32 cellular contexts compared by ENCODE assay signal in the genomic region with DNA sequence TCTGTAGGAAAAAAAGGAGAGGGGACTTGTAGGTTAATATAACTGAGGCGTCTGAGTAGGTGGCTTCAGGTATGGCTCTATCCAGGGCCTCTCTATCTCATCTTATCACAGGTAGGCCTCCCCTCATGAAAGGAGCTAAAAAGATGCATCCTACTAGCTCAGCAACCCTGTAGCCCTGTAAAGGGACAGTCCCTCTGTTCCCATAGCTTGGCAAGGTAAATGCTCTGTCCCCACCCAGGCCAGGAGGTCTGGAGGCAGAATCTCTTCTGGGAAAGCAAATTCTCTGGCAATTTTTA.
A peak's percentile ranks its signal among the peaks of the same experiment; 100 is the strongest.
DNase-seq lines count a peak whose midpoint lies in the region; ATAC-seq, FAIRE-seq and TF ChIP-seq lines count a peak whose summit lies in the region.
"Had no signal": no experiment of that assay in that cellular context is flagged by ENCODE, and none has a peak within 500 bp of the region (broad histone marks: within the 10 kb centered on the region; RNA-seq: fewer than 3 reads in every experiment).

No MANE protein-coding gene starts in this region.

- no peak overlapping the region for H3K4me3 ChIP-seq in breast epithelium
- no peak overlapping the region for H3K4me3 ChIP-seq in astrocyte (ENCODE audit: insufficient read depth, low read depth, low read length)
- no peak overlapping the region for H3K4me3 ChIP-seq in neutrophil (ENCODE audit: low read depth in 1 of 2, low read length in 1 of 2)
- H3K4me3 ChIP-seq in vagina = no peak overlapping the region
- H3K4me3 ChIP-seq: A549, ascending aorta, left ventricle myocardium inferior, pancreas, right atrium auricular region had no signal

- DNase-seq in breast epithelium (ENCODE audit: low spot score in 2 of 2) (no peak), MCF 10A (ENCODE audit: unreplicated experiment) (no peak), astrocyte (ENCODE audit: low read depth) (no peak), vagina (ENCODE audit: extremely low spot score in 2 of 2) (no peak), KG1 (lab: John Stamatoyannopoulos, UW) (no peak)
- DNase-seq: activated CD4-positive, alpha-beta T cell treated with anti-CD3 and anti-CD28 coated beads, Interleukin-2, amount 50 U/mL, for 4 hours; activated CD8-positive, alpha-beta memory T cell treated with anti-CD3 and anti-CD28 coated beads, Interleukin-2, amount 50 U/mL, for 48 hours; central memory CD4-positive, alpha-beta T cell; COR-L47; dermis blood vessel endothelial cell; DMS53; MM.1S; naive B cell; NCI-H2029; NCI-H526; NK-92 treated with Interleukin-12 subunit alpha and Interleukin-12 subunit beta, amount 100 ng/mL, for 24 hours; PC-3; SIG-M5; stimulated activated CD4-positive, alpha-beta T cell treated with anti-CD3 and anti-CD28 coated beads, Interleukin-12 subunit alpha, Interleukin-12 subunit beta, amount 100 ng/mL, for 4 hours; stimulated activated CD4-positive, alpha-beta T cell treated with anti-CD3 and anti-CD28 coated beads, Interleukin-4, amount 100 ng/mL, for 1 hour had no signal

- H3K9me3 Mint-ChIP-seq in MCF 10A (ENCODE audit: unreplicated experiment) (no peaks in the 10 kb centered on the region), astrocyte (ENCODE audit: unreplicated experiment) (no peaks in the 10 kb centered on the region)
- H3K9me3 Mint-ChIP-seq: activated T-helper 2 cell treated with anti-CD3 and anti-CD28 coated beads, Interferon-gamma antibody, Interleukin-2, Interleukin-4, amounts not matched to agents 10 μg/mL and 5 μg/mL and 100 μg/mL, durations not matched to agents 14 hours and 24 hours and 36 hours; naive B cell had no signal

- H3K27me3 ChIP-seq in breast epithelium (no peaks in the 10 kb centered on the region), astrocyte (ENCODE audit: insufficient read depth, low read length) (no peaks in the 10 kb centered on the region), neutrophil (peaks cover 10% of the 10 kb centered on the region), vagina (no peaks in the 10 kb centered on the region)
- H3K27me3 ChIP-seq: ascending aorta, pancreas, right atrium auricular region had no signal

- H3K27ac Mint-ChIP-seq in MCF 10A (ENCODE audit: low read depth, unreplicated experiment) = no peak overlapping the region
- H3K27ac Mint-ChIP-seq in astrocyte (ENCODE audit: unreplicated experiment) = no peak overlapping the region
- H3K27ac Mint-ChIP-seq: activated naive CD8-positive, alpha-beta T cell; activated T-helper 2 cell treated with anti-CD3 and anti-CD28 coated beads, Interferon-gamma antibody, Interleukin-2, Interleukin-4, amounts not matched to agents 10 μg/mL and 5 μg/mL and 100 μg/mL, durations not matched to agents 14 hours and 24 hours and 36 hours; B cell had no signal

- H3K9me3 ChIP-seq in breast epithelium (no peaks in the 10 kb centered on the region), astrocyte (ENCODE audit: insufficient read depth, low read depth, low read length) (no peaks in the 10 kb centered on the region), neutrophil (no peaks in the 10 kb centered on the region), vagina (no peaks in the 10 kb centered on the region)
- H3K9me3 ChIP-seq: A549, ascending aorta, left ventricle myocardium inferior, pancreas, right atrium auricular region had no signal

- H3K27ac ChIP-seq in breast epithelium (peak overlapping the region; percentile 72 to 86), astrocyte (ENCODE audit: low read depth, low read length) (no peak overlapping the region), neutrophil (peak overlapping the region; percentile 14), vagina (peak overlapping the region; percentile 70)
- H3K27ac ChIP-seq: A549, ascending aorta, pancreas had no signal

- CTCF ChIA-PET in MCF 10A (lab: Yijun Ruan, JAX) = interaction anchor here (0.6 to 1.0 kb wide), 3 partner anchors 11 to 128 kb away, joined by 3 to 5 read pairs (median 3); no protein-coding TSS in a partner anchor

- H3K36me3 ChIP-seq in breast epithelium = no peaks in the 10 kb centered on the region
- no peaks in the 10 kb centered on the region for H3K36me3 ChIP-seq in astrocyte (ENCODE audit: insufficient read depth, low read length)
- no peaks in the 10 kb centered on the region for H3K36me3 ChIP-seq in neutrophil
- no peaks in the 10 kb centered on the region for H3K36me3 ChIP-seq in vagina
- H3K36me3 ChIP-seq: ascending aorta, left ventricle myocardium inferior, pancreas, right atrium auricular region had no signal

- H3K27me3 Mint-ChIP-seq in MCF 10A (ENCODE audit: insufficient read depth, unreplicated experiment) (no peaks in the 10 kb centered on the region), astrocyte (ENCODE audit: low read depth, unreplicated experiment) (peaks cover 10% of the 10 kb centered on the region)
- H3K27me3 Mint-ChIP-seq: activated naive CD8-positive, alpha-beta T cell; B cell had no signal

- no peak for TF ChIP-seq CTCF in breast epithelium (IDR thresholded peaks at IDR 0.05)
- TF ChIP-seq CTCF in MCF 10A (IDR thresholded peaks at IDR 0.05; ENCODE audit: unreplicated experiment) = no peak
- no peak for TF ChIP-seq CTCF in astrocyte (IDR thresholded peaks at IDR 0.05; ENCODE audit: insufficient read depth, low read depth, low read length)
- no peak for TF ChIP-seq CTCF in neutrophil (IDR thresholded peaks at IDR 0.05)
- TF ChIP-seq CTCF in vagina (IDR thresholded peaks at IDR 0.05) = no peak

- ATAC-seq in HG03342 (IDR thresholded peaks at IDR 0.05; ENCODE audit: unreplicated experiment) (no peak), HG02885 (IDR thresholded peaks at IDR 0.05; ENCODE audit: poor library complexity, unreplicated experiment) (no peak)
- ATAC-seq: A549, PC-3 had no signal

- peak overlapping the region; percentile 13 for H3K4me2 ChIP-seq in astrocyte (ENCODE audit: low read length)
- H3K4me2 ChIP-seq: A549 had no signal

- no peaks in the 10 kb centered on the region for H3K79me2 ChIP-seq in astrocyte (ENCODE audit: insufficient read depth, low read length)

- POLR2A ChIA-PET in MCF 10A (lab: Yijun Ruan, JAX) = no interaction called here

- no peak overlapping the region for H2AFZ ChIP-seq in astrocyte (ENCODE audit: low read depth, low read length)

- FAIRE-seq in astrocyte (lab: Jason Lieb, UNC) = no peak
- FAIRE-seq: A549, pancreas, urothelium cell line had no signal

- BruUV-seq in MCF 10A (replicated peaks; lab: Mats Ljungman, UMichigan) = no TSS peak

- TF ChIP-seq POLR2A in breast epithelium (IDR thresholded peaks at IDR 0.05) (no peak), vagina (IDR thresholded peaks at IDR 0.05) (no peak)

- H3K4me1 Mint-ChIP-seq in MCF 10A (ENCODE audit: insufficient read depth, unreplicated experiment) (no peaks in the 10 kb centered on the region), astrocyte (ENCODE audit: low read depth, unreplicated experiment) (peaks cover 3% of the 10 kb centered on the region)

- H3K9ac ChIP-seq in astrocyte (ENCODE audit: low read length) = no peak overlapping the region

- no peaks in the 10 kb centered on the region for H4K20me1 ChIP-seq in astrocyte (ENCODE audit: insufficient read depth, low read length)

- intact Hi-C loops in breast epithelium (cut with DNase I; ENCODE audit: low total_unique reads) = no loop called here
- intact Hi-C loops in MCF 10A (cut with micrococcal nuclease) = no loop called here
- intact Hi-C loops in vagina (cut with DNase I) = no loop called here

- H3K4me1 ChIP-seq in breast epithelium (peaks cover 6 to 16% of the 10 kb centered on the region in 2 donors), astrocyte (ENCODE audit: insufficient read depth, low read length) (peaks cover 13% of the 10 kb centered on the region), neutrophil (ENCODE audit: control insufficient read depth in 1 of 2, insufficient read depth in 1 of 2, low read depth in 1 of 2, low read length in 1 of 2) (peaks cover 12 to 16% of the 10 kb centered on the region in 2 experiments), vagina (peaks cover 37% of the 10 kb centered on the region)
- H3K4me1 ChIP-seq: A549, pancreas had no signal

- H3K4me3 Mint-ChIP-seq in MCF 10A (ENCODE audit: unreplicated experiment) = no peak overlapping the region
- H3K4me3 Mint-ChIP-seq in astrocyte (ENCODE audit: unreplicated experiment) = no peak overlapping the region
- H3K4me3 Mint-ChIP-seq: activated naive CD8-positive, alpha-beta T cell; B cell had no signal

- H3K36me3 Mint-ChIP-seq in MCF 10A (ENCODE audit: insufficient read depth, unreplicated experiment) (no peaks in the 10 kb centered on the region), astrocyte (ENCODE audit: low read depth, unreplicated experiment) (no peaks in the 10 kb centered on the region)
- H3K36me3 Mint-ChIP-seq: activated naive CD8-positive, alpha-beta T cell; naive B cell had no signal
